Comparison of ENCODE assay signal across 1 cellular context in genomic region chr16:67669499-67670101, GRCh38.
TF ChIP-seq lines count a peak whose summit lies in the region.

No MANE protein-coding gene starts in this region.

TF ChIP-seq in HepG2, 621 proteins besides CTCF, POLR2A, EP300 and RAD21:
- TF ChIP-seq E2F1 (CRISPR knock-in tag; IDR thresholded peaks at IDR 0.05): no peak
- TF ChIP-seq RBM22 (optimal IDR thresholded peaks at IDR 0.05; ENCODE audit: low read length): peak; percentile 64
